ENCODE assay signal across 12 cellular contexts in the genomic region with DNA sequence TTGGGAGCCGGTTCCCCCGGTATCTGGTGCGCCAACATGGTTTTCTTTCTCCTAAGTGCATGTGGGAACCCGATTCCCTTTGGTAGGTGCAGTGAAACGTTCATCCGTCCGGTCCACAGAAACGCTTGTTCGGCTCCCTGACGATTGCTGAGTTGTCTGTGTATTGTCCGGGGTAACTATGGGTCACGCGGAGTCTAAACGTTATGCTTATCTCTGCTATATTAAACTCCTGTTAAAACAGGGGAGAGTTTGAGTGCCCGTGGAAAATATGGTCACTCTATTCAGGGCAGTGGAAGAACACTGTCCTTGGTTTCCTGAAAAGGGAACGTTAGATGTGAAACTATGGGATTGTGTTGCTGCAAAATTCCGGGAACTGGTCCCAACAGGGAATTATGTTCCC. TPM values are rescaled to one million over a fixed set of nuclear protein-coding genes. Genes with fewer than 3 reads are reported as not detected.
DNase-seq lines count a peak whose midpoint lies in the region; FAIRE-seq and TF ChIP-seq lines count a peak whose summit lies in the region.
"Had no signal": no experiment of that assay in that cellular context is flagged by ENCODE, and none has a peak within 500 bp of the region (broad histone marks: within the 10 kb centered on the region; RNA-seq: fewer than 3 reads in every experiment).

No MANE protein-coding gene starts in this region.

- H3K36me3 ChIP-seq in astrocyte (ENCODE audit: insufficient read depth, low read length) (no peaks in the 10 kb centered on the region), mesenchymal stem cell (ENCODE audit: control insufficient read depth in 1 of 2, insufficient read depth in 2 of 2, low read depth in 1 of 2, low read length in 2 of 2) (no peaks in the 10 kb centered on the region), tibial artery (no peaks in the 10 kb centered on the region)

- H3K36me3 Mint-ChIP-seq in astrocyte (ENCODE audit: low read depth, unreplicated experiment), result peaks cover 4% of the 10 kb centered on the region

- no peak overlapping the region for H2BK5ac ChIP-seq in mesenchymal stem cell (ENCODE audit: low read depth, low read length, poor library complexity, severe bottlenecking)

- TF ChIP-seq CTCF in astrocyte (IDR thresholded peaks at IDR 0.05; ENCODE audit: insufficient read depth, low read depth, low read length) (no peak), fibroblast of the aortic adventitia (IDR thresholded peaks at IDR 0.05; ENCODE audit: insufficient read depth, low read length) (no peak), tibial artery (IDR thresholded peaks at IDR 0.05) (no peak)

- peak overlapping the region; percentile 13 for H2BK15ac ChIP-seq in mesenchymal stem cell (ENCODE audit: low read depth, poor library complexity, severe bottlenecking)

- no peak overlapping the region for H3K27ac Mint-ChIP-seq in astrocyte (ENCODE audit: unreplicated experiment)
- H3K27ac Mint-ChIP-seq: IgD-negative memory B cell; stimulated activated naive CD8-positive, alpha-beta T cell treated with anti-CD3 and anti-CD28 coated beads, Interleukin-15, Interleukin-2, amounts not matched to agents 100 ng/mL and 50 ng/mL, for 24 hours had no signal

- no peak overlapping the region for H3K18ac ChIP-seq in mesenchymal stem cell (ENCODE audit: low read depth in 1 of 2, low read length in 2 of 2)

- no peaks in the 10 kb centered on the region for H4K20me1 ChIP-seq in astrocyte (ENCODE audit: insufficient read depth, low read length)

- intact Hi-C loops in tibial artery (cut with DNase I; ENCODE audit: low total_unique reads), result no loop called here

- H3K79me2 ChIP-seq in astrocyte (ENCODE audit: insufficient read depth, low read length), result no peaks in the 10 kb centered on the region

- peak overlapping the region; percentile 47 for H2AFZ ChIP-seq in astrocyte (ENCODE audit: low read depth, low read length)
- no peak overlapping the region for H2AFZ ChIP-seq in mesenchymal stem cell (ENCODE audit: low read depth, low read length)

- H4K8ac ChIP-seq in mesenchymal stem cell (ENCODE audit: low read length), result no peak overlapping the region

- H2BK120ac ChIP-seq in mesenchymal stem cell (ENCODE audit: low read depth, low read length), result no peak overlapping the region

- no peak overlapping the region for H3K14ac ChIP-seq in mesenchymal stem cell (ENCODE audit: low read length in 2 of 2)

- FAIRE-seq in astrocyte (lab: Jason Lieb, UNC), result no peak

- no peak overlapping the region for H4K91ac ChIP-seq in mesenchymal stem cell (ENCODE audit: low read length)

- 86% methylated on average over 17 of the region's 17 CpGs for WGBS in mesenchymal stem cell

- H3K27me3 ChIP-seq in astrocyte (ENCODE audit: insufficient read depth, low read length), result peaks cover 9% of the 10 kb centered on the region
- peaks cover 0 to 32% of the 10 kb centered on the region in 2 experiments for H3K27me3 ChIP-seq in mesenchymal stem cell (ENCODE audit: control insufficient read depth in 1 of 2, insufficient read depth in 1 of 2, low read length in 2 of 2)
- H3K27me3 ChIP-seq in tibial artery, result no peaks in the 10 kb centered on the region

- H3K9me3 ChIP-seq in astrocyte (ENCODE audit: insufficient read depth, low read depth, low read length) (no peaks in the 10 kb centered on the region), mesenchymal stem cell (ENCODE audit: control insufficient read depth, low read length) (peaks cover 5% of the 10 kb centered on the region), tibial artery (peaks cover 0 to 8% (median 0%) of the 10 kb centered on the region in 3 donors)

- H3K79me1 ChIP-seq in mesenchymal stem cell (replicated peaks; ENCODE audit: low read length, poor library complexity, severe bottlenecking), result no peaks in the 10 kb centered on the region

- H3K27me3 Mint-ChIP-seq in astrocyte (ENCODE audit: low read depth, unreplicated experiment), result peaks cover 29% of the 10 kb centered on the region

- H3K9ac ChIP-seq in astrocyte (ENCODE audit: low read length) (peak overlapping the region; percentile 42), mesenchymal stem cell (ENCODE audit: low read length) (peak overlapping the region; percentile 81)

- H3K4me3 Mint-ChIP-seq in astrocyte (ENCODE audit: unreplicated experiment), result no peak overlapping the region
- H3K4me3 Mint-ChIP-seq: IgD-negative memory B cell; stimulated activated naive CD8-positive, alpha-beta T cell treated with anti-CD3 and anti-CD28 coated beads, Interleukin-15, Interleukin-2, amounts not matched to agents 100 ng/mL and 50 ng/mL, for 24 hours had no signal

- H2BK12ac ChIP-seq in mesenchymal stem cell (ENCODE audit: low read length in 2 of 2), result no peak overlapping the region

- peaks cover 8% of the 10 kb centered on the region for H3K4me1 Mint-ChIP-seq in astrocyte (ENCODE audit: low read depth, unreplicated experiment)
- H3K4me1 Mint-ChIP-seq: IgD-negative memory B cell had no signal

- H3K4me1 ChIP-seq in astrocyte (ENCODE audit: insufficient read depth, low read length) (no peaks in the 10 kb centered on the region), mesenchymal stem cell (ENCODE audit: control insufficient read depth, insufficient read depth, low read depth, low read length) (peaks cover 5% of the 10 kb centered on the region), tibial artery (no peaks in the 10 kb centered on the region)

- no peak overlapping the region for H3K27ac ChIP-seq in astrocyte (ENCODE audit: low read depth, low read length)
- peak overlapping the region; percentile 27 for H3K27ac ChIP-seq in mesenchymal stem cell (ENCODE audit: low read length, poor library complexity, severe bottlenecking)
- H3K27ac ChIP-seq in tibial artery, result no peak overlapping the region

- no peak overlapping the region for H3K23ac ChIP-seq in mesenchymal stem cell (ENCODE audit: low read length in 2 of 2)

- H3K4me3 ChIP-seq in astrocyte (ENCODE audit: insufficient read depth, low read depth, low read length), result no peak overlapping the region
- H3K4me3 ChIP-seq in fibroblast of the aortic adventitia (ENCODE audit: low read depth, low read length), result peak overlapping the region; percentile 35
- H3K4me3 ChIP-seq in mesenchymal stem cell (ENCODE audit: insufficient read depth in 1 of 2, low read depth in 1 of 2, low read length in 2 of 2), result peak overlapping the region in 1 of 2 experiments; percentile 70
- peak overlapping the region; percentile 19 to 20 for H3K4me3 ChIP-seq in tibial artery

- DNase-seq in astrocyte (ENCODE audit: low read depth), result no peak
- DNase-seq in fibroblast of the aortic adventitia (ENCODE audit: low read depth), result no peak
- no peak for DNase-seq in mesenchymal stem cell
- no peak for DNase-seq in tibial artery
- DNase-seq in HuH-7.5 (ENCODE audit: low spot score), result no peak
- DNase-seq in mesenteric fat pad (ENCODE audit: low spot score), result no peak
- DNase-seq in activated CD4-positive, alpha-beta T cell treated with anti-CD3 and anti-CD28 coated beads for 48 hours, result no peak
- DNase-seq: activated CD4-positive, alpha-beta T cell treated with anti-CD3 and anti-CD28 coated beads, Interleukin-2, amount 50 U/mL, for 4 hours; GF-D8; NCI-H1436 treated with DMSO at 0.1 percent for 48 hours had no signal

- H3K4me2 ChIP-seq in astrocyte (ENCODE audit: low read length) (peak overlapping the region; percentile 80), mesenchymal stem cell (ENCODE audit: low read length, poor library complexity, severe bottlenecking) (peak overlapping the region; percentile 44)

- peak overlapping the region; percentile 29 for H2AK5ac ChIP-seq in mesenchymal stem cell (ENCODE audit: low read length, severe bottlenecking)

- H3K9me3 Mint-ChIP-seq in astrocyte (ENCODE audit: unreplicated experiment), result peaks cover 6% of the 10 kb centered on the region

- no peak overlapping the region for H3K4ac ChIP-seq in mesenchymal stem cell (ENCODE audit: low read depth in 1 of 2, low read length in 2 of 2)

RNA-seq across cellular contexts. Expression of a gene that starts 32.4 kb away (rescaled TPM):
- total RNA-seq in astrocyte, result 16.5 and 17.6 TPM in 2 replicates
- 3.6 and 8.0 TPM in 2 replicates for total RNA-seq in fibroblast of the aortic adventitia (ENCODE audit: low replicate concordance)
- 48.1 TPM for polyA plus RNA-seq in mesenchymal stem cell (2013, experiment 1 of 2)
- polyA plus RNA-seq in mesenchymal stem cell (2013, experiment 2 of 2), result 51.9 TPM
- 53.7 TPM for total RNA-seq in mesenteric fat pad
